In the genomic region with DNA sequence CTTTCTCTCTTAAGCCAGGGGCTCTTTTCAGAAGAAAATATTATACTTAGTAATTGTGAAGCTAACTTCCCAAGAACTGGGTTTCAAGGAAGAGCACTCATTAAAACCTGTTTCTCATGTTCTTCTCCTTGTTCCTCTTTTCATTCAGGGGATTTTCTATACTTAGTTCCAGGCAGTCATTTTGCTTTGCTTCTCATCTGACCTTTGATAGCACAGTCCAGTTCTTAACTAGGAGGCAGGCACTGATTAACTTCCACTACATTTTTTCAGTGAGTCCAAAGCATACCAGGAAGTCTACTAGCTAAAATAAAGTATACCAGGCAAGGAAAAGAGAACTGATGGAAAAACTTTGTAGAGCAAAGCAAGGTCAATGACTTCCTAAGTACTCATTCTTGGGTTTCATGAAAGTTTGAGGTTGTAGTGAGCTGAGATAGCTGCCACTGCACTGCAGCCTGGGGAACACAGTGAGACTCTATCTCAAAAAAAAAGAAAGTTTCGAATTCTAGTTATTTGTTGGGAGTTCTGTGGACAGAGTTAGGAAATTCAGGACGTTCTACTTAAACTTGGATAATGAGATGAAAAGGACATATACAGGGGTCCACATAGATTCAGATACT, we compare ENCODE assay signal across 2 cellular contexts.
TF ChIP-seq lines count a peak whose summit lies in the region.

No MANE protein-coding gene starts in this region.

TF ChIP-seq in GM12891, 5 proteins besides CTCF, POLR2A, EP300 and RAD21:
- TF ChIP-seq TAF1 (IDR thresholded peaks at IDR 0.05; ENCODE audit: low read depth, low read length), result no peak
- no peak for TF ChIP-seq POU2F2 (IDR thresholded peaks at IDR 0.05; ENCODE audit: low read depth, low read length)
- TF ChIP-seq POLR2AphosphoS5 (IDR thresholded peaks at IDR 0.05; ENCODE audit: low read depth, low read length), result no peak
- TF ChIP-seq SPI1 (IDR thresholded peaks at IDR 0.05; ENCODE audit: low read depth, low read length), result peak; percentile 38; the same call in 1 of the 2 replicates
- no peak for TF ChIP-seq PAX5 (IDR thresholded peaks at IDR 0.05; ENCODE audit: insufficient read depth, low read length, severe bottlenecking)

TF ChIP-seq in IMR-90, 13 proteins besides CTCF, POLR2A, EP300 and RAD21 (continued from another document):
- TF ChIP-seq SMC3 (IDR thresholded peaks at IDR 0.05; ENCODE audit: low read depth, low read length), result no peak
- TF ChIP-seq MAFK (IDR thresholded peaks at IDR 0.05; ENCODE audit: low read depth, low read length), result no peak
- no peak for TF ChIP-seq BHLHE40 (IDR thresholded peaks at IDR 0.05; ENCODE audit: low read depth, low read length)
- TF ChIP-seq MAZ (IDR thresholded peaks at IDR 0.05; ENCODE audit: borderline replicate concordance, low read depth, low read length), result no peak
- TF ChIP-seq, protein P1, sequence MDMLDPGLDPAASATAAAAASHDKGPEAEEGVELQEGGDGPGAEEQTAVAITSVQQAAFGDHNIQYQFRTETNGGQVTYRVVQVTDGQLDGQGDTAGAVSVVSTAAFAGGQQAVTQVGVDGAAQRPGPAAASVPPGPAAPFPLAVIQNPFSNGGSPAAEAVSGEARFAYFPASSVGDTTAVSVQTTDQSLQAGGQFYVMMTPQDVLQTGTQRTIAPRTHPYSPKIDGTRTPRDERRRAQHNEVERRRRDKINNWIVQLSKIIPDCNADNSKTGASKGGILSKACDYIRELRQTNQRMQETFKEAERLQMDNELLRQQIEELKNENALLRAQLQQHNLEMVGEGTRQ (IDR thresholded peaks at IDR 0.05; ENCODE audit: low read depth, low read length), result no peak
- TF ChIP-seq FOS (IDR thresholded peaks at IDR 0.05; ENCODE audit: low read depth, low read length), result no peak
